Comparison of ENCODE assay signal across 21 cellular contexts in genomic region chr19:35347930-35348298, GRCh38. TPM values are rescaled to one million over a fixed set of nuclear protein-coding genes. Genes with fewer than 3 reads are reported as not detected.
DNase-seq lines count a peak whose midpoint lies in the region; ATAC-seq, FAIRE-seq and TF ChIP-seq lines count a peak whose summit lies in the region.
"Had no signal": no experiment of that assay in that cellular context is flagged by ENCODE, and none has a peak within 500 bp of the region (broad histone marks: within the 10 kb centered on the region; RNA-seq: fewer than 3 reads in every experiment).

No MANE protein-coding gene starts in this region.

- no peaks in the 10 kb centered on the region for H3K36me3 Mint-ChIP-seq in activated CD4-positive, alpha-beta T cell treated with anti-CD3 and anti-CD28 coated beads, Interleukin-2, amount 10 ng/mL, durations not matched to agents 24 days and 14 days (ENCODE audit: low read depth)
- peaks cover 21% of the 10 kb centered on the region for H3K36me3 Mint-ChIP-seq in stimulated activated effector memory CD8-positive, alpha-beta T cell treated with anti-CD3 and anti-CD28 coated beads, Interleukin-12 subunit alpha, Interleukin-12 subunit beta, amount 100 ng/mL, for 72 hours

- TF ChIP-seq RAD21 in GM12878 (IDR thresholded peaks at IDR 0.05; ENCODE audit: insufficient read depth, low read depth, low read length): no peak

- RAD21 ChIA-PET in GM12878 (lab: Charles Lee; ENCODE audit: unreplicated experiment): interaction anchor here (0.7 to 6.2 kb wide), 15 partner anchors 16 to 206 kb away, joined by 3 to 127 read pairs (median 5); partner anchors contain the start of gene CD22

- TF ChIP-seq EP300 in GM12878 (IDR thresholded peaks at IDR 0.05; ENCODE audit: borderline replicate concordance in 1 of 2, control insufficient read depth in 1 of 2, low read depth in 2 of 2, low read length in 2 of 2): no peak

- H3K4me1 Mint-ChIP-seq in activated CD4-positive, alpha-beta T cell treated with anti-CD3 and anti-CD28 coated beads, Interleukin-2, amount 10 ng/mL, durations not matched to agents 24 days and 14 days: peaks cover 47% of the 10 kb centered on the region
- peaks cover 42% of the 10 kb centered on the region for H3K4me1 Mint-ChIP-seq in stimulated activated effector memory CD8-positive, alpha-beta T cell treated with anti-CD3 and anti-CD28 coated beads, Interleukin-12 subunit alpha, Interleukin-12 subunit beta, amount 100 ng/mL, for 72 hours

- no peak overlapping the region for H3K9ac ChIP-seq in OCI-LY1 (ENCODE audit: low read length)
- peak overlapping the region; percentile 11; the same call in 1 of the 2 replicates for H3K9ac ChIP-seq in GM12878 (ENCODE audit: control insufficient read depth, insufficient read depth, low read length)

- peak overlapping the region; percentile 98 for H3K27ac Mint-ChIP-seq in activated CD4-positive, alpha-beta T cell treated with anti-CD3 and anti-CD28 coated beads, Interleukin-2, amount 10 ng/mL, durations not matched to agents 24 days and 14 days
- H3K27ac Mint-ChIP-seq in stimulated activated effector memory CD8-positive, alpha-beta T cell treated with anti-CD3 and anti-CD28 coated beads, Interleukin-12 subunit alpha, Interleukin-12 subunit beta, amount 100 ng/mL, for 72 hours: peak overlapping the region; percentile 94

- DNase-seq in activated CD4-positive, alpha-beta T cell treated with anti-CD3 and anti-CD28 coated beads, Interleukin-2, amount 10 ng/mL, durations not matched to agents 24 days and 14 days: no peak
- DNase-seq in activated CD4-positive, alpha-beta T cell treated with anti-CD3 and anti-CD28 coated beads, Interleukin-2, amount 50 U/mL, for 4 hours: no peak
- no peak for DNase-seq in GM12878 (ENCODE audit: low read depth, low spot score)
- no peak for DNase-seq in stimulated activated effector memory CD8-positive, alpha-beta T cell treated with anti-CD3 and anti-CD28 coated beads, Interleukin-12 subunit alpha, Interleukin-12 subunit beta, amount 100 ng/mL, for 72 hours (ENCODE audit: low spot score in 2 of 2)
- no peak for DNase-seq in GM10248 (ENCODE audit: extremely low spot score)
- DNase-seq: activated gamma-delta T cell, HCEC 1CT, NCI-H748 treated with DMSO at 0.1 percent for 48 hours, occipital lobe had no signal

- SMC1A ChIA-PET in GM12878 (lab: Charles Lee; ENCODE audit: uncharacterized antibody, unreplicated experiment): interaction anchor here (0.6 to 7.7 kb wide), 14 partner anchors 16 to 230 kb away, joined by 3 to 152 read pairs (median 6); partner anchors contain the start of gene CD22

- H3K4me1 ChIP-seq in OCI-LY1 (ENCODE audit: insufficient read depth, low read length, severe bottlenecking): peaks cover 48% of the 10 kb centered on the region
- H3K4me1 ChIP-seq in GM12878 (ENCODE audit: control insufficient read depth, insufficient read depth, low read length): peaks cover 59% of the 10 kb centered on the region
- H3K4me1 ChIP-seq: A549, breast epithelium, Caco-2 had no signal

- no peaks in the 10 kb centered on the region for H3K79me2 ChIP-seq in OCI-LY1 (ENCODE audit: insufficient read depth, low read length)
- H3K79me2 ChIP-seq in GM12878 (ENCODE audit: control insufficient read depth, insufficient read depth, low read length): no peaks in the 10 kb centered on the region
- H3K79me2 ChIP-seq: hepatocyte had no signal

- no peak for ATAC-seq in GM12878
- no peak for ATAC-seq in stimulated activated effector memory CD8-positive, alpha-beta T cell treated with anti-CD3 and anti-CD28 coated beads, Interleukin-12 subunit alpha, Interleukin-12 subunit beta, amount 100 ng/mL, for 72 hours
- ATAC-seq in GM18870 (IDR thresholded peaks at IDR 0.05; ENCODE audit: unreplicated experiment): no peak
- ATAC-seq in HG02610 (IDR thresholded peaks at IDR 0.05; ENCODE audit: unreplicated experiment): no peak
- ATAC-seq: A549 had no signal

- peaks cover 6% of the 10 kb centered on the region for H3K27me3 Mint-ChIP-seq in activated CD4-positive, alpha-beta T cell treated with anti-CD3 and anti-CD28 coated beads, Interleukin-2, amount 10 ng/mL, durations not matched to agents 24 days and 14 days

- WGBS in GM12878 (ENCODE audit: insufficient coverage, insufficient replicate concordance, low lambda C conversion rate, missing lambda C conversion rate): 18% methylated on average over 7 of the region's 7 CpGs

- peak overlapping the region; percentile 79 for H3K4me3 Mint-ChIP-seq in activated CD4-positive, alpha-beta T cell treated with anti-CD3 and anti-CD28 coated beads, Interleukin-2, amount 10 ng/mL, durations not matched to agents 24 days and 14 days
- peak overlapping the region; percentile 72 for H3K4me3 Mint-ChIP-seq in stimulated activated effector memory CD8-positive, alpha-beta T cell treated with anti-CD3 and anti-CD28 coated beads, Interleukin-12 subunit alpha, Interleukin-12 subunit beta, amount 100 ng/mL, for 72 hours
- H3K4me3 Mint-ChIP-seq: mesothelial cell of epicardium had no signal

- FAIRE-seq in GM12878 (lab: Jason Lieb, UNC): no peak
- FAIRE-seq: A549 had no signal

- no peak overlapping the region for H3K4me2 ChIP-seq in OCI-LY1 (ENCODE audit: low read length)
- no peak overlapping the region for H3K4me2 ChIP-seq in GM12878 (ENCODE audit: control insufficient read depth, insufficient read depth)
- H3K4me2 ChIP-seq: A549, hepatocyte had no signal

- TF ChIP-seq CTCF in OCI-LY1 (IDR thresholded peaks at IDR 0.05; ENCODE audit: low read length) (no peak), GM12878 (IDR thresholded peaks at IDR 0.05 in 2 of 3, conservative IDR thresholded peaks at IDR 0.05 in 1 of 3; ENCODE audit: control insufficient read depth in 2 of 3, extremely low read depth in 1 of 3, insufficient read depth in 1 of 3, low read depth in 3 of 3, low read length in 3 of 3) (no peak), GM10248 (IDR thresholded peaks at IDR 0.05; ENCODE audit: control extremely low read depth, extremely low read depth, low read depth, missing control alignments) (no peak)

- H4K20me1 ChIP-seq in OCI-LY1 (ENCODE audit: insufficient read depth, low read length) (no peaks in the 10 kb centered on the region), GM12878 (ENCODE audit: control insufficient read depth, insufficient read depth) (no peaks in the 10 kb centered on the region)

- in situ Hi-C loops in GM12878 (cut with MboI): loop anchor here (5.0 kb wide), 1 partner anchor 119 kb away; no protein-coding TSS in a partner anchor

- H3K36me3 ChIP-seq in OCI-LY1 (ENCODE audit: insufficient read depth, low read length): peaks cover 38% of the 10 kb centered on the region
- peaks cover 7% of the 10 kb centered on the region in 2 experiments for H3K36me3 ChIP-seq in GM12878 (ENCODE audit: control insufficient read depth in 2 of 2, insufficient read depth in 2 of 2, low read length in 1 of 2)
- H3K36me3 ChIP-seq: breast epithelium had no signal

- intact Hi-C loops in activated CD4-positive, alpha-beta T cell treated with anti-CD3 and anti-CD28 coated beads, Interleukin-2, amount 10 ng/mL, durations not matched to agents 24 days and 14 days (cut with micrococcal nuclease): loop anchor here (1.0 to 2.0 kb wide), 5 partner anchors 15 to 199 kb away; no protein-coding TSS in a partner anchor
- intact Hi-C loops in GM12878 (cut with micrococcal nuclease; ENCODE audit: unreplicated experiment): loop anchor here (2.0 to 5.0 kb wide), 4 partner anchors 17 to 249 kb away; partner anchors contain the start of gene USF2

- H3K27me3 ChIP-seq in OCI-LY1 (ENCODE audit: insufficient read depth, low read length): no peaks in the 10 kb centered on the region
- H3K27me3 ChIP-seq in GM12878 (replicated peaks in 1 of 2; ENCODE audit: control insufficient read depth in 2 of 2, insufficient read depth in 2 of 2, low read length in 1 of 2): no peaks in the 10 kb centered on the region
- H3K27me3 ChIP-seq: breast epithelium, hepatocyte had no signal

- H2AFZ ChIP-seq in OCI-LY1 (ENCODE audit: low read length): no peak overlapping the region
- no peak overlapping the region for H2AFZ ChIP-seq in GM12878 (ENCODE audit: control insufficient read depth, low read depth, low read length)
- H2AFZ ChIP-seq: hepatocyte had no signal

- no peak for TF ChIP-seq POLR2A in GM12878 (IDR thresholded peaks at IDR 0.05; ENCODE audit: low read depth, low read length)

- CTCF ChIA-PET in GM12878 (lab: Yijun Ruan, JAX) (interaction anchor here (0.9 to 5.8 kb wide), 9 partner anchors 14 to 206 kb away, joined by 4 to 61 read pairs (median 7); no protein-coding TSS in a partner anchor), GM10248 (lab: Yijun Ruan, JAX) (interaction anchor here (1.4 to 5.8 kb wide), 4 partner anchors 8 to 162 kb away, joined by 3 to 26 read pairs (median 4); no protein-coding TSS in a partner anchor)

- no peaks in the 10 kb centered on the region for H3K9me3 Mint-ChIP-seq in activated CD4-positive, alpha-beta T cell treated with anti-CD3 and anti-CD28 coated beads, Interleukin-2, amount 10 ng/mL, durations not matched to agents 24 days and 14 days
- H3K9me3 Mint-ChIP-seq in stimulated activated effector memory CD8-positive, alpha-beta T cell treated with anti-CD3 and anti-CD28 coated beads, Interleukin-12 subunit alpha, Interleukin-12 subunit beta, amount 100 ng/mL, for 72 hours: no peaks in the 10 kb centered on the region
- H3K9me3 Mint-ChIP-seq: mesothelial cell of epicardium had no signal

- BruUV-seq in GM12878 (replicated peaks; lab: Mats Ljungman, UMichigan): no TSS peak

- H3K9me3 ChIP-seq in OCI-LY1 (ENCODE audit: low read length) (no peaks in the 10 kb centered on the region), GM12878 (replicated peaks; ENCODE audit: control insufficient read depth, insufficient read depth, low read length) (no peaks in the 10 kb centered on the region)
- H3K9me3 ChIP-seq: A549, breast epithelium, Caco-2 had no signal

- H3K27ac ChIP-seq in OCI-LY1 (ENCODE audit: low read depth, low read length, poor library complexity, severe bottlenecking) (peak overlapping the region; percentile 1), GM12878 (ENCODE audit: control insufficient read depth, insufficient read depth) (peak overlapping the region; percentile 97)
- H3K27ac ChIP-seq: A549, breast epithelium, hepatocyte, RWPE1 had no signal

- no peaks in the 10 kb centered on the region for H3F3A ChIP-seq in OCI-LY1 (ENCODE audit: insufficient read depth, low read length)

- H3K4me3 ChIP-seq in OCI-LY1 (ENCODE audit: low read depth, low read length, poor library complexity, severe bottlenecking) (no peak overlapping the region), GM12878 (no peak overlapping the region)
- H3K4me3 ChIP-seq: A549, breast epithelium, hepatocyte had no signal

- POLR2A ChIA-PET in GM12878 (lab: Charles Lee): interaction anchor here (1.0 to 5.4 kb wide), 10 partner anchors 15 to 161 kb away, joined by 3 to 135 read pairs (median 6); no protein-coding TSS in a partner anchor
- POLR2A ChIA-PET in GM10248 (lab: Yijun Ruan, JAX): interaction anchor here (0.7 to 1.7 kb wide), 4 partner anchors 10 to 17 kb away, joined by 3 to 16 read pairs (median 4); no protein-coding TSS in a partner anchor

- no peaks in the 10 kb centered on the region for H3K9me2 ChIP-seq in OCI-LY1 (ENCODE audit: low read depth, low read length)

RNA-seq across cellular contexts. Expression of gene FFAR1, which starts 0.2 kb away (rescaled TPM):
- 0.12 and 0.14 TPM in 2 replicates for total RNA-seq in activated CD4-positive, alpha-beta T cell treated with anti-CD3 and anti-CD28 coated beads, Interleukin-2, amount 10 ng/mL, durations not matched to agents 24 days and 14 days
- total RNA-seq in GM12878 (2013; cell fraction: nucleolus; rRNA removed): 4.1 and 5.1 TPM in 2 replicates
- total RNA-seq in GM12878 (2014; rRNA removed) (0.27 and 0.28 TPM in 2 replicates), GM12878 (2014; rRNA removed; fragmentation: Illumina TruSeq; extraction: Trizol) (0.13 TPM in 1 of 2 replicates, not detected in the other), GM12878 (2021) (0.43 and 0.62 TPM in 2 replicates)
- polyA plus RNA-seq in GM12878 (2011; ENCODE audit: low read depth): 0.92 TPM
- polyA plus RNA-seq in GM12878 (2011; rRNA removed) (0.13 and 0.15 TPM in 2 replicates), GM12878 (2014; fragmentation: Illumina TruSeq; extraction: Trizol) (0.10 TPM in 1 of 2 replicates, not detected in the other), GM12878 (2014; fragmentation: Nextera tagmentation; extraction: Ambion mirVana) (under 1 TPM; 0.05 to 0.07 TPM), GM12878 (2014; rRNA removed) (0.32 and 0.51 TPM in 2 replicates), GM12878 (2016; fragmentation: Nextera tagmentation; extraction: Ambion mirVana) (not detected)
- 0.19 and 0.28 TPM in 2 replicates for polyA plus RNA-seq in GM12878 (2011; cell fraction: cytosol; rRNA removed)
- 1.5 TPM in 2 replicates for polyA plus RNA-seq in GM12878 (2011; cell fraction: nucleus; rRNA removed)
- 0.49 and 1.6 TPM in 2 replicates for polyA plus RNA-seq in GM12878 (2012)
- 0.26 TPM in 1 of 2 replicates, not detected in the other for polyA minus RNA-seq in GM12878 (2011; rRNA and poly(A)+ RNA removed)
- not detected in 2 replicates for polyA minus RNA-seq in GM12878 (2011; cell fraction: cytosol; rRNA and poly(A)+ RNA removed)
- polyA minus RNA-seq in GM12878 (2011; cell fraction: nucleus; rRNA and poly(A)+ RNA removed): 0.24 and 0.77 TPM in 2 replicates
- total RNA-seq: breast epithelium, Caco-2, G401, hepatocyte, occipital lobe, urinary bladder had no signal
- polyA plus RNA-seq: A549, hepatocyte, urinary bladder had no signal

RNA-seq across cellular contexts. Expression of gene FFAR3, which starts 10.3 kb away (rescaled TPM):
- total RNA-seq in activated CD4-positive, alpha-beta T cell treated with anti-CD3 and anti-CD28 coated beads, Interleukin-2, amount 10 ng/mL, durations not matched to agents 24 days and 14 days: 0.21 and 0.69 TPM in 2 replicates
- 0.42 and 0.44 TPM in 2 replicates for total RNA-seq in GM12878 (2013; cell fraction: nucleolus; rRNA removed)
- total RNA-seq in GM12878 (2014; rRNA removed) (not detected in 2 replicates), GM12878 (2014; rRNA removed; fragmentation: Illumina TruSeq; extraction: Trizol) (not detected in 2 replicates), GM12878 (2021) (0.18 TPM in 1 of 2 replicates, not detected in the other)
- polyA plus RNA-seq in GM12878 (2011; ENCODE audit: low read depth): not detected
- polyA plus RNA-seq in GM12878 (2011; rRNA removed) (not detected in 2 replicates), GM12878 (2014; fragmentation: Illumina TruSeq; extraction: Trizol) (0.15 TPM in 1 of 2 replicates, not detected in the other), GM12878 (2014; fragmentation: Nextera tagmentation; extraction: Ambion mirVana) (not detected), GM12878 (2014; rRNA removed) (not detected in 2 replicates), GM12878 (2016; fragmentation: Nextera tagmentation; extraction: Ambion mirVana) (not detected)
- polyA plus RNA-seq in GM12878 (2011; cell fraction: cytosol; rRNA removed): not detected in 2 replicates
- polyA plus RNA-seq in GM12878 (2011; cell fraction: nucleus; rRNA removed): 0.12 and 0.36 TPM in 2 replicates
- polyA plus RNA-seq in GM12878 (2012): 0.15 TPM in 1 of 2 replicates, not detected in the other
- polyA minus RNA-seq in GM12878 (2011; rRNA and poly(A)+ RNA removed): not detected in 2 replicates
- polyA minus RNA-seq in GM12878 (2011; cell fraction: cytosol; rRNA and poly(A)+ RNA removed): not detected in 2 replicates
- polyA minus RNA-seq in GM12878 (2011; cell fraction: nucleus; rRNA and poly(A)+ RNA removed): not detected in 2 replicates
- total RNA-seq: Caco-2, G401, kidney epithelial cell, occipital lobe had no signal
- polyA plus RNA-seq: A549, hepatocyte had no signal

RNA-seq across cellular contexts. Expression of gene CD22, which starts 18.9 kb away (rescaled TPM):
- total RNA-seq in activated CD4-positive, alpha-beta T cell treated with anti-CD3 and anti-CD28 coated beads, Interleukin-2, amount 10 ng/mL, durations not matched to agents 24 days and 14 days: 3.4 and 4.1 TPM in 2 replicates
- 1,882 and 2,109 TPM in 2 replicates for total RNA-seq in GM12878 (2013; cell fraction: nucleolus; rRNA removed)
- total RNA-seq in GM12878 (2014; rRNA removed) (238 and 245 TPM in 2 replicates), GM12878 (2014; rRNA removed; fragmentation: Illumina TruSeq; extraction: Trizol) (124 and 140 TPM in 2 replicates), GM12878 (2021) (261 and 294 TPM in 2 replicates)
- 284 TPM for polyA plus RNA-seq in GM12878 (2011; ENCODE audit: low read depth)
- polyA plus RNA-seq in GM12878 (2011; rRNA removed) (216 and 271 TPM in 2 replicates), GM12878 (2014; fragmentation: Illumina TruSeq; extraction: Trizol) (288 and 344 TPM in 2 replicates), GM12878 (2014; fragmentation: Nextera tagmentation; extraction: Ambion mirVana) (10 to 100 TPM; 23.0 to 24.4 TPM), GM12878 (2014; rRNA removed) (316 and 325 TPM in 2 replicates), GM12878 (2016; fragmentation: Nextera tagmentation; extraction: Ambion mirVana) (10 to 100 TPM; 78.2 to 81.0 TPM)
- polyA plus RNA-seq in GM12878 (2011; cell fraction: cytosol; rRNA removed): 276 and 316 TPM in 2 replicates
- polyA plus RNA-seq in GM12878 (2011; cell fraction: nucleus; rRNA removed): 443 and 480 TPM in 2 replicates
- 310 and 327 TPM in 2 replicates for polyA plus RNA-seq in GM12878 (2012)
- 482 and 491 TPM in 2 replicates for polyA minus RNA-seq in GM12878 (2011; rRNA and poly(A)+ RNA removed)
- polyA minus RNA-seq in GM12878 (2011; cell fraction: cytosol; rRNA and poly(A)+ RNA removed): 141 and 142 TPM in 2 replicates
- polyA minus RNA-seq in GM12878 (2011; cell fraction: nucleus; rRNA and poly(A)+ RNA removed): 170 and 251 TPM in 2 replicates
- total RNA-seq: Caco-2, G401, occipital lobe had no signal
- polyA plus RNA-seq: hepatocyte had no signal

RNA-seq across cellular contexts. Expression of gene GPR42, which starts 23.0 kb away (rescaled TPM):
- 0.21 TPM in 1 of 2 replicates, not detected in the other for total RNA-seq in activated CD4-positive, alpha-beta T cell treated with anti-CD3 and anti-CD28 coated beads, Interleukin-2, amount 10 ng/mL, durations not matched to agents 24 days and 14 days
- total RNA-seq in GM12878 (2013; cell fraction: nucleolus; rRNA removed): not detected in 2 replicates
- total RNA-seq in GM12878 (2014; rRNA removed): not detected in 2 replicates
- total RNA-seq in GM12878 (2014; rRNA removed; fragmentation: Illumina TruSeq; extraction: Trizol): not detected in 2 replicates
- total RNA-seq in GM12878 (2021): 0.13 TPM in 1 of 2 replicates, not detected in the other
- polyA plus RNA-seq in GM12878 (2011; ENCODE audit: low read depth): not detected
- polyA plus RNA-seq in GM12878 (2011; rRNA removed): not detected in 2 replicates
- not detected in 2 replicates for polyA plus RNA-seq in GM12878 (2011; cell fraction: cytosol; rRNA removed)
- 0.10 TPM in 1 of 2 replicates, not detected in the other for polyA plus RNA-seq in GM12878 (2011; cell fraction: nucleus; rRNA removed)
- polyA plus RNA-seq in GM12878 (2012): 0.25 TPM in 1 of 2 replicates, not detected in the other
- polyA plus RNA-seq in GM12878 (2014; fragmentation: Illumina TruSeq; extraction: Trizol): not detected in 2 replicates
- polyA plus RNA-seq in GM12878 (2014; fragmentation: Nextera tagmentation; extraction: Ambion mirVana): not detected
- not detected in 2 replicates for polyA plus RNA-seq in GM12878 (2014; rRNA removed)
- polyA plus RNA-seq in GM12878 (2016; fragmentation: Nextera tagmentation; extraction: Ambion mirVana): not detected
- not detected in 2 replicates for polyA minus RNA-seq in GM12878 (2011; rRNA and poly(A)+ RNA removed)
- not detected in 2 replicates for polyA minus RNA-seq in GM12878 (2011; cell fraction: cytosol; rRNA and poly(A)+ RNA removed)
- not detected in 2 replicates for polyA minus RNA-seq in GM12878 (2011; cell fraction: nucleus; rRNA and poly(A)+ RNA removed)
- total RNA-seq: Caco-2, G401, hepatocyte, kidney epithelial cell, mesothelial cell of epicardium, occipital lobe, urinary bladder had no signal
- polyA plus RNA-seq: A549, hepatocyte had no signal

RNA-seq across cellular contexts. Expression of gene MAG, which starts 56.0 kb away (rescaled TPM):
- 0.17 TPM in 1 of 2 replicates, not detected in the other for total RNA-seq in activated CD4-positive, alpha-beta T cell treated with anti-CD3 and anti-CD28 coated beads, Interleukin-2, amount 10 ng/mL, durations not matched to agents 24 days and 14 days
- 1.0 and 2.8 TPM in 2 replicates for total RNA-seq in GM12878 (2013; cell fraction: nucleolus; rRNA removed)
- total RNA-seq in GM12878 (2014; rRNA removed) (0.11 and 0.17 TPM in 2 replicates), GM12878 (2014; rRNA removed; fragmentation: Illumina TruSeq; extraction: Trizol) (0.05 and 0.09 TPM in 2 replicates), GM12878 (2021) (0.27 and 0.56 TPM in 2 replicates)
- not detected for polyA plus RNA-seq in GM12878 (2011; ENCODE audit: low read depth)
- polyA plus RNA-seq in GM12878 (2011; rRNA removed) (0.03 and 0.23 TPM in 2 replicates), GM12878 (2014; fragmentation: Illumina TruSeq; extraction: Trizol) (0.06 TPM in 2 replicates), GM12878 (2014; fragmentation: Nextera tagmentation; extraction: Ambion mirVana) (not detected), GM12878 (2014; rRNA removed) (0.63 and 0.82 TPM in 2 replicates), GM12878 (2016; fragmentation: Nextera tagmentation; extraction: Ambion mirVana) (under 1 TPM; 0.16 to 0.23 TPM)
- polyA plus RNA-seq in GM12878 (2011; cell fraction: cytosol; rRNA removed): 0.10 and 0.13 TPM in 2 replicates
- polyA plus RNA-seq in GM12878 (2011; cell fraction: nucleus; rRNA removed): 0.26 and 0.28 TPM in 2 replicates
- 0.11 TPM in 1 of 2 replicates, not detected in the other for polyA plus RNA-seq in GM12878 (2012)
- 0.10 and 0.22 TPM in 2 replicates for polyA minus RNA-seq in GM12878 (2011; rRNA and poly(A)+ RNA removed)
- 0.53 TPM in 1 of 2 replicates, not detected in the other for polyA minus RNA-seq in GM12878 (2011; cell fraction: cytosol; rRNA and poly(A)+ RNA removed)
- polyA minus RNA-seq in GM12878 (2011; cell fraction: nucleus; rRNA and poly(A)+ RNA removed): not detected in 2 replicates
- total RNA-seq: G401, hepatocyte had no signal
- polyA plus RNA-seq: A549 had no signal

Comparison
In these comparisons a context has a peak if more than half of its experiments do, and no peak if none do; other contexts are left out.
1. RNA of gene CD22, which starts 18.9 kb away (total RNA-seq): 124 to 2,109 TPM in GM12878; 3.4 to 4.1 TPM in activated CD4-positive, alpha-beta T cell treated with anti-CD3 and anti-CD28 coated beads, Interleukin-2, amount 10 ng/mL, durations not matched to agents 24 days and 14 days; every median in the first group is over 10 times any median in the second.